In genomic region chr11:113587318-113587739, GRCh38 we compare ENCODE assay signal across 11 cellular contexts.
DNase-seq lines count a peak whose midpoint lies in the region; ATAC-seq, FAIRE-seq and TF ChIP-seq lines count a peak whose summit lies in the region.
"Had no signal": no experiment of that assay in that cellular context is flagged by ENCODE, and none has a peak within 500 bp of the region (broad histone marks: within the 10 kb centered on the region; RNA-seq: fewer than 3 reads in every experiment).

No MANE protein-coding gene starts in this region.

- TF ChIP-seq POLR2A in HepG2 (IDR thresholded peaks at IDR 0.05; ENCODE audit: insufficient read depth in 1 of 2, low read depth in 2 of 2, low read length in 2 of 2) (no peak), right lobe of liver (IDR thresholded peaks at IDR 0.05) (no peak)

- CTCF ChIA-PET in HepG2 (lab: Yijun Ruan, JAX; ENCODE audit: low intra/inter-chr PET ratio, low total read pairs), result no interaction called here
- CTCF ChIA-PET in WTC11 (lab: Charles Lee), result interaction anchor here (0.7 to 1.5 kb wide), 6 partner anchors 9 to 209 kb away, joined by 3 to 19 read pairs (median 4); no protein-coding TSS in a partner anchor

- H4K20me1 ChIP-seq in HepG2 (ENCODE audit: insufficient read depth, low read length), result no peaks in the 10 kb centered on the region

- no peak for FAIRE-seq in HepG2 (lab: Jason Lieb, UNC)

- TF ChIP-seq CTCF in HepG2 (CRISPR knock-in tag; IDR thresholded peaks at IDR 0.05), result peak; percentile 24; the same call in 1 of the 2 replicates
- no peak for TF ChIP-seq CTCF in right lobe of liver (IDR thresholded peaks at IDR 0.05)
- no peak for TF ChIP-seq CTCF in WTC11 (IDR thresholded peaks at IDR 0.05)

- no TSS peak for BruUV-seq in HepG2 (replicated peaks; lab: Mats Ljungman, UMichigan)

- H3K4me1 ChIP-seq in HepG2 (ENCODE audit: insufficient read depth, low read length) (no peaks in the 10 kb centered on the region), right lobe of liver (no peaks in the 10 kb centered on the region)
- H3K4me1 ChIP-seq: parathyroid adenoma, tibial nerve had no signal

- H3K27me3 ChIP-seq in HepG2 (ENCODE audit: control insufficient read depth in 1 of 2, insufficient read depth in 2 of 2, low read length in 2 of 2) (peaks cover 0 to 8% of the 10 kb centered on the region in 2 experiments; a peak in 3 of 5 replicates), right lobe of liver (no peaks in the 10 kb centered on the region)
- H3K27me3 ChIP-seq: tibial nerve had no signal

- WGBS in HepG2 (ENCODE audit: low lambda C conversion rate), result 30% methylated on average over 3 of the region's 4 CpGs
- WGBS in right lobe of liver (ENCODE audit: insufficient coverage, low coverage, low lambda C conversion rate, missing lambda C conversion rate), result 59% methylated on average over 4 of the region's 4 CpGs

- no peak overlapping the region for H3K4me3 Mint-ChIP-seq in WTC11
- H3K4me3 Mint-ChIP-seq: activated naive CD8-positive, alpha-beta T cell had no signal

- TF ChIP-seq RAD21 in HepG2 (CRISPR knock-in tag; IDR thresholded peaks at IDR 0.05), result no peak

- peaks cover 5% of the 10 kb centered on the region; the same call in 1 of the 2 replicates for H3K9me3 Mint-ChIP-seq in WTC11

- no peak overlapping the region for H3K27ac Mint-ChIP-seq in WTC11
- H3K27ac Mint-ChIP-seq: activated naive CD8-positive, alpha-beta T cell had no signal

- no peak overlapping the region for H2AFZ ChIP-seq in HepG2 (ENCODE audit: low read length)
- H2AFZ ChIP-seq: parathyroid adenoma had no signal

- H3K9ac ChIP-seq in HepG2 (ENCODE audit: insufficient read depth, low read depth, low read length), result no peak overlapping the region
- H3K9ac ChIP-seq: parathyroid adenoma had no signal

- POLR2A ChIA-PET in HepG2 (lab: Yijun Ruan, JAX) (no interaction called here), WTC11 (lab: Charles Lee) (no interaction called here)

- intact Hi-C loops in HepG2 (cut with micrococcal nuclease; ENCODE audit: unreplicated experiment) (no loop called here), right lobe of liver (cut with DNase I) (no loop called here)

- no peaks in the 10 kb centered on the region for H3K9me3 ChIP-seq in HepG2 (ENCODE audit: low read length)
- no peaks in the 10 kb centered on the region for H3K9me3 ChIP-seq in right lobe of liver
- H3K9me3 ChIP-seq: tibial nerve had no signal

- ATAC-seq in HepG2, result no peak
- ATAC-seq in right lobe of liver, result no peak
- peak; percentile 92 for ATAC-seq in HG02885 (IDR thresholded peaks at IDR 0.05; ENCODE audit: poor library complexity, unreplicated experiment)
- ATAC-seq in WTC11, result peak; percentile 60
- ATAC-seq in stimulated activated naive CD8-positive, alpha-beta T cell treated with anti-CD3 and anti-CD28 coated beads, Interleukin-15, Interleukin-2, amounts not matched to agents 100 U/mL and 50 U/mL, for 24 hours, result peak; percentile 95

- in situ Hi-C loops in HepG2 (cut with HindIII; ENCODE audit: extremely low pct_ligation_motif_present, low pct_unique_long_range_greater_than_20kb) (no loop called here), KBM-7 (cut with MboI; ENCODE audit: low pct_unique_long_range_greater_than_20kb, low sequenced_read_pairs) (no loop called here)

- no peak overlapping the region for H3K27ac ChIP-seq in HepG2 (ENCODE audit: extremely low read length, insufficient read depth, low read length)
- H3K27ac ChIP-seq in right lobe of liver, result no peak overlapping the region
- H3K27ac ChIP-seq: parathyroid adenoma, tibial nerve had no signal

- TF ChIP-seq EP300 in HepG2 (IDR thresholded peaks at IDR 0.05; ENCODE audit: low read depth in 2 of 2, low read length in 2 of 2), result no peak
- TF ChIP-seq EP300 in HepG2 (CRISPR knock-in tag; IDR thresholded peaks at IDR 0.05; ENCODE audit: borderline replicate concordance), result no peak

- H3K4me1 Mint-ChIP-seq in WTC11, result peaks cover 2% of the 10 kb centered on the region; the same call in 1 of the 2 replicates

- no peaks in the 10 kb centered on the region for H3K27me3 Mint-ChIP-seq in WTC11 (ENCODE audit: low read depth)

- no peaks in the 10 kb centered on the region for H3K79me2 ChIP-seq in HepG2 (ENCODE audit: insufficient read depth, low read length)
- H3K79me2 ChIP-seq: parathyroid adenoma had no signal

- no peaks in the 10 kb centered on the region for H3K36me3 Mint-ChIP-seq in WTC11
- H3K36me3 Mint-ChIP-seq: activated naive CD8-positive, alpha-beta T cell had no signal

- H3K4me3 ChIP-seq in HepG2 (replicated peaks in 1 of 3; ENCODE audit: insufficient read depth in 1 of 3, low read depth in 2 of 3, low read length in 3 of 3) (no peak overlapping the region), right lobe of liver (no peak overlapping the region)
- H3K4me3 ChIP-seq: tibial nerve had no signal

- H3K4me2 ChIP-seq in HepG2 (ENCODE audit: low read depth, low read length), result no peak overlapping the region

- DNase-seq in HepG2 (ENCODE audit: low spot score), result no peak
- DNase-seq in right lobe of liver, result no peak
- DNase-seq in WTC11 (ENCODE audit: low spot score), result no peak
- DNase-seq in stimulated activated naive CD8-positive, alpha-beta T cell treated with anti-CD3 and anti-CD28 coated beads, Interleukin-15, Interleukin-2, amounts not matched to agents 100 U/mL and 50 U/mL, for 24 hours, result peak; percentile 9
- DNase-seq in NOMO-1 (lab: John Stamatoyannopoulos, UW; ENCODE audit: unreplicated experiment in 2 of 2), result no peak
- DNase-seq in NCI-H1105 treated with DMSO at 0.1 percent for 48 hours (lab: John Stamatoyannopoulos, UW), result no peak
- no peak for DNase-seq in KBM-7

- no peaks in the 10 kb centered on the region for H3K36me3 ChIP-seq in HepG2 (replicated peaks in 1 of 2; ENCODE audit: control insufficient read depth in 1 of 2, insufficient read depth in 2 of 2, low read length in 2 of 2)
- no peaks in the 10 kb centered on the region for H3K36me3 ChIP-seq in right lobe of liver
- H3K36me3 ChIP-seq: tibial nerve had no signal

TF ChIP-seq in HepG2, 621 proteins besides CTCF, POLR2A, EP300 and RAD21:
- TF ChIP-seq ZNF749 (CRISPR knock-in tag; IDR thresholded peaks at IDR 0.05; ENCODE audit: borderline replicate concordance), result no peak
- TF ChIP-seq STAG1 (CRISPR knock-in tag; IDR thresholded peaks at IDR 0.05), result 0 out of 2 replicates have a peak, but pooled peaks have one; percentile 23
- no peak for TF ChIP-seq TAF15 (IDR thresholded peaks at IDR 0.05; ENCODE audit: low read depth, low read length, poor library complexity, severe bottlenecking)
- TF ChIP-seq REXO4 (CRISPR knock-in tag; IDR thresholded peaks at IDR 0.05; ENCODE audit: borderline replicate concordance), result no peak
- TF ChIP-seq HDAC2 (CRISPR knock-in tag; IDR thresholded peaks at IDR 0.05), result no peak

TF ChIP-seq in WTC11, 78 proteins besides CTCF, POLR2A, EP300 and RAD21:
- TF ChIP-seq GABPB1 (CRISPR knock-in tag; IDR thresholded peaks at IDR 0.05) (no peak), ZNF532 (CRISPR knock-in tag; IDR thresholded peaks at IDR 0.05; ENCODE audit: borderline replicate concordance) (no peak), USF1 (CRISPR knock-in tag; IDR thresholded peaks at IDR 0.05) (no peak), ZNF121 (CRISPR knock-in tag; IDR thresholded peaks at IDR 0.05) (peak; percentile 84), IRF2 (CRISPR knock-in tag; IDR thresholded peaks at IDR 0.05; ENCODE audit: borderline replicate concordance, low read depth) (no peak), IRF1 (CRISPR knock-in tag; IDR thresholded peaks at IDR 0.05) (no peak), FOXP1 (CRISPR knock-in tag; IDR thresholded peaks at IDR 0.05; ENCODE audit: borderline replicate concordance) (no peak), SMAD3 (CRISPR knock-in tag; IDR thresholded peaks at IDR 0.05; ENCODE audit: borderline replicate concordance) (no peak)
TF ChIP-seq in WTC11: peak in this region for 1.

Comparison
In these comparisons a context has a peak if more than half of its experiments do, and no peak if none do; other contexts are left out.
1. ATAC-seq: peak in HG02885 (single experiment), WTC11 (single experiment) and stimulated activated naive CD8-positive, alpha-beta T cell treated with anti-CD3 and anti-CD28 coated beads, Interleukin-15, Interleukin-2, amounts not matched to agents 100 U/mL and 50 U/mL, for 24 hours (single experiment); none in HepG2 (single experiment) and right lobe of liver (0 of 4).
2. Of the 50 proteins assayed by ChIP-seq in both HepG2 and WTC11: peak only in HepG2: CTCF; only in WTC11: ZNF121; in both: none; in neither: 48.